ENCODE assay signal across 8 cellular contexts in genomic region chr19:10230904-10231623, GRCh38. TPM values are rescaled to one million over a fixed set of nuclear protein-coding genes. Genes with fewer than 3 reads are reported as not detected.
DNase-seq lines count a peak whose midpoint lies in the region; TF ChIP-seq lines count a peak whose summit lies in the region.

Gene S1PR2 (minus strand): TSS chr19:10231331. CDS start chr19:10224905, 6,426 bp downstream.

- no peaks in the 10 kb centered on the region for H3K27me3 ChIP-seq in HUES48 (ENCODE audit: control insufficient read depth, insufficient read depth, low read length)
- H3K27me3 ChIP-seq in neural cell (ENCODE audit: insufficient read depth, low read depth, low read length), result no peaks in the 10 kb centered on the region
- H3K27me3 ChIP-seq in subcutaneous abdominal adipose tissue (ENCODE audit: control insufficient read depth in 5 of 5, insufficient read depth in 4 of 5, low read length in 5 of 5), result peaks cover 0 to 19% (median 8%) of the 10 kb centered on the region in 5 donors

- H3K4me2 ChIP-seq in neural cell (ENCODE audit: low read length), result peak within 1 kb of the TSS; percentile 78

- H3K27ac ChIP-seq in HUES48 (ENCODE audit: low read depth, low read length) (peak within 1 kb of the TSS; percentile 88), neural cell (ENCODE audit: low read length) (peak within 1 kb of the TSS; percentile 65), subcutaneous abdominal adipose tissue (ENCODE audit: low read depth, low read length) (peak within 1 kb of the TSS; percentile 67)

- peaks cover 10% of the 10 kb centered on the region for H3K79me2 ChIP-seq in neural cell (replicated peaks; ENCODE audit: insufficient read depth, low read length)

- no peak for TF ChIP-seq CTCF in fibroblast of the aortic adventitia (IDR thresholded peaks at IDR 0.05; ENCODE audit: insufficient read depth, low read length)
- no peak for TF ChIP-seq CTCF in neural cell (IDR thresholded peaks at IDR 0.05; ENCODE audit: poor library complexity, severe bottlenecking)

- no peaks in the 10 kb centered on the region for H3K9me2 ChIP-seq in neural cell (ENCODE audit: insufficient read depth, low read length)

- H3K9me3 ChIP-seq in HUES48 (ENCODE audit: control insufficient read depth, insufficient read depth, low read length), result no peaks in the 10 kb centered on the region
- no peaks in the 10 kb centered on the region for H3K9me3 ChIP-seq in neural cell (ENCODE audit: low read length)
- H3K9me3 ChIP-seq in subcutaneous abdominal adipose tissue (ENCODE audit: control insufficient read depth in 5 of 5, low read length in 5 of 5), result no peaks in the 10 kb centered on the region

- H3K36me3 ChIP-seq in HUES48 (ENCODE audit: control insufficient read depth, insufficient read depth, low read length) (no peaks in the 10 kb centered on the region), neural cell (ENCODE audit: insufficient read depth, low read length) (no peaks in the 10 kb centered on the region), subcutaneous abdominal adipose tissue (ENCODE audit: control insufficient read depth in 5 of 5, insufficient read depth in 5 of 5, low read length in 5 of 5) (no peaks in the 10 kb centered on the region)

- H3K4me3 ChIP-seq in HUES48 (ENCODE audit: low read depth, low read length) (peak within 1 kb of the TSS; percentile 80), fibroblast of the aortic adventitia (ENCODE audit: low read depth, low read length) (peak within 1 kb of the TSS; percentile 88), neural cell (ENCODE audit: low read length) (peak within 1 kb of the TSS; percentile 92), subcutaneous abdominal adipose tissue (ENCODE audit: low read depth in 1 of 5, low read length in 5 of 5) (peak within 1 kb of the TSS; percentile 40 to 84 (median 80))

- no peak for TF ChIP-seq EP300 in neural cell (conservative IDR thresholded peaks at IDR 0.05; ENCODE audit: poor library complexity, severe bottlenecking)

- H3K9ac ChIP-seq in HUES48 (ENCODE audit: low read depth, low read length) (peak within 1 kb of the TSS; percentile 78), neural cell (ENCODE audit: low read length) (peak within 1 kb of the TSS; percentile 86), subcutaneous abdominal adipose tissue (ENCODE audit: low read length in 5 of 5) (peak within 1 kb of the TSS in 4 of 5 donors; percentile 83 to 89 (median 86))

- peaks cover 5% of the 10 kb centered on the region; the same call in 1 of the 2 replicates for H3K4me1 ChIP-seq in HUES48 (ENCODE audit: control insufficient read depth, insufficient read depth, low read length)
- H3K4me1 ChIP-seq in subcutaneous abdominal adipose tissue (ENCODE audit: control insufficient read depth in 5 of 5, insufficient read depth in 5 of 5, low read length in 5 of 5), result peaks cover 8 to 50% (median 33%) of the 10 kb centered on the region in 5 donors

- DNase-seq in NCI-H524 (lab: John Stamatoyannopoulos, UW) (peak; percentile 16 to 42), NCI-H524 treated with DMSO at 0.1 percent for 48 hours (lab: John Stamatoyannopoulos, UW) (no peak), RPMI8226 (peak; percentile 88), fibroblast of the aortic adventitia (ENCODE audit: low read depth) (peak; percentile 73)
- DNase-seq in activated T-helper 9 cell treated with anti-CD3 and anti-CD28 coated beads, Interleukin-2, amount 50 U/mL, for 16 hours (ENCODE audit: low read depth), result peak; percentile 61

- H2AFZ ChIP-seq in neural cell (ENCODE audit: low read depth, low read length), result peak within 1 kb of the TSS; percentile 73

- H3F3A ChIP-seq in neural cell (ENCODE audit: insufficient read depth, low read length, poor library complexity, severe bottlenecking), result no peaks in the 10 kb centered on the region

- TF ChIP-seq RAD21 in neural cell (conservative IDR thresholded peaks at IDR 0.05), result no peak

- H4K20me1 ChIP-seq in neural cell (ENCODE audit: insufficient read depth), result no peaks in the 10 kb centered on the region

TF ChIP-seq in neural cell, 6 proteins besides CTCF, POLR2A, EP300 and RAD21:
- TF ChIP-seq REST (IDR thresholded peaks at IDR 0.05; ENCODE audit: borderline replicate concordance) (peak; percentile 64), POLR2AphosphoS5 (IDR thresholded peaks at IDR 0.05) (peak; percentile 36), EZH2 (IDR thresholded peaks at IDR 0.05; ENCODE audit: borderline replicate concordance, insufficient read depth, low read length, poor library complexity, severe bottlenecking) (no peak), TAF1 (IDR thresholded peaks at IDR 0.05; ENCODE audit: low read depth) (no peak), SMC3 (conservative IDR thresholded peaks at IDR 0.05; ENCODE audit: poor library complexity) (no peak), MXI1 (conservative IDR thresholded peaks at IDR 0.05; ENCODE audit: poor library complexity, severe bottlenecking) (peak; percentile 21)

RNA-seq across cellular contexts. Expression of gene S1PR2, which starts in this region (rescaled TPM):
- 9.7 and 44.6 TPM in 2 replicates for total RNA-seq in fibroblast of the aortic adventitia (ENCODE audit: low replicate concordance)
- polyA plus RNA-seq in neural cell, result 6.7 and 7.5 TPM in 2 replicates
- 12.2 and 12.3 TPM in 2 replicates for polyA minus RNA-seq in neural cell
